Comparison of ENCODE assay signal across 1 cellular context in genomic region chr7:29955075-29955792, GRCh38.
TF ChIP-seq lines count a peak whose summit lies in the region.

No MANE protein-coding gene starts in this region.

TF ChIP-seq in HepG2, 621 proteins besides CTCF, POLR2A, EP300 and RAD21:
- TF ChIP-seq ZNF138 (CRISPR knock-in tag; IDR thresholded peaks at IDR 0.05; ENCODE audit: low read depth) (no peak), ZNF3 (CRISPR knock-in tag; IDR thresholded peaks at IDR 0.05) (no peak), ATRX (CRISPR knock-in tag; IDR thresholded peaks at IDR 0.05; ENCODE audit: borderline replicate concordance) (no peak), SETDB1 (CRISPR knock-in tag; IDR thresholded peaks at IDR 0.05; ENCODE audit: borderline replicate concordance) (no peak), KDM6A (CRISPR knock-in tag; IDR thresholded peaks at IDR 0.05; ENCODE audit: low read depth) (no peak), ZNF124 (CRISPR knock-in tag; IDR thresholded peaks at IDR 0.05) (no peak), PBX2 (CRISPR knock-in tag; IDR thresholded peaks at IDR 0.05) (no peak), ZNF687 (CRISPR knock-in tag; IDR thresholded peaks at IDR 0.05) (no peak), ZNF333 (CRISPR knock-in tag; IDR thresholded peaks at IDR 0.05; ENCODE audit: borderline replicate concordance) (no peak), NBN (conservative IDR thresholded peaks at IDR 0.05) (no peak), ZNF414 (CRISPR knock-in tag; IDR thresholded peaks at IDR 0.05) (no peak), ZBTB40 (IDR thresholded peaks at IDR 0.05) (no peak), ZBTB40 (CRISPR knock-in tag; IDR thresholded peaks at IDR 0.05) (no peak), SKIL (CRISPR knock-in tag; IDR thresholded peaks at IDR 0.05; ENCODE audit: borderline replicate concordance) (no peak), HNRNPLL (IDR thresholded peaks at IDR 0.05; ENCODE audit: low read depth, low read length, poor library complexity, severe bottlenecking) (no peak), ZNF275 (CRISPR knock-in tag; IDR thresholded peaks at IDR 0.05; ENCODE audit: borderline replicate concordance) (no peak), NRL (CRISPR knock-in tag; IDR thresholded peaks at IDR 0.05; ENCODE audit: borderline replicate concordance) (no peak), AGO1 (IDR thresholded peaks at IDR 0.05; ENCODE audit: low read depth, low read length, poor library complexity, severe bottlenecking) (no peak)
